Comparison of ENCODE assay signal across 28 cellular contexts in the genomic region with DNA sequence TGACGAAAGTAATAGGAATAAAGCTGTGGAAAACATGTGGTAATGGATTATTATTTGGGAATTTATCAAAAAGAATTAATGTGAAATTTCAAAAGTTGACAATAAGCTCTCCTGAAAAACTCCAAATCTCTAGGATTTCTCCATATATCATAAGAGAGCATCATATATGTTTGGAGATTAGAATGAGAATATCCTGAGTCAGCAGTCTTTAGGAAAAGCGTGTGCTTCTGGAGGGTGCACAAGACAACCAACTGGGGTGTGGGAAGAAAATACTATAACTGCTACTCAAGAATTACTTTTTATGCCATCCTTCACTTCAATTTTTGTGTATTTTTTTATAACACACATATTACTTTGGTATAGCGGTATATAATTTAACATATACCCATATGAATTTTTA.
"Had no signal": no experiment of that assay in that cellular context is flagged by ENCODE, and none has a peak within 500 bp of the region (broad histone marks: within the 10 kb centered on the region; RNA-seq: fewer than 3 reads in every experiment).

No MANE protein-coding gene starts in this region.

- H3K4me2 ChIP-seq: hepatocyte had no signal

- H3K27ac Mint-ChIP-seq: progenitor cell of endocrine pancreas; stimulated activated naive B cell treated with anti-CD40 and anti-IgM and Interleukin-4, amounts not matched to agents 10 μg/mL and 1 μg/mL and 100 μg/mL, for 72 hours had no signal

- H3K9me3 Mint-ChIP-seq: endodermal cell; memory B cell; natural killer cell treated with Interleukin-12 subunit alpha and Interleukin-12 subunit beta and Interleukin-15 and Interleukin-18, amount 100 ng/mL, for 72 hours; neural crest cell; stimulated activated naive B cell treated with anti-CD40 and anti-IgM and Interleukin-4, amounts not matched to agents 10 μg/mL and 1 μg/mL and 100 μg/mL, for 72 hours; stimulated activated naive CD8-positive, alpha-beta T cell treated with anti-CD3 and anti-CD28 coated beads, Interleukin-15, Interleukin-2, amounts not matched to agents 100 ng/mL and 50 ng/mL, for 24 hours had no signal

- H3K27me3 ChIP-seq: dorsolateral prefrontal cortex, gastroesophageal sphincter, heart left ventricle, hepatocyte, neutrophil, pancreas, right atrium auricular region, sigmoid colon, spleen, tibial nerve, upper lobe of left lung had no signal

- ATAC-seq: esophagus mucosa; gastroesophageal sphincter; heart left ventricle; left lobe of liver; natural killer cell treated with Interleukin-12 subunit alpha and Interleukin-12 subunit beta and Interleukin-15 and Interleukin-18, amount 100 ng/mL, for 72 hours; pancreas; stimulated activated naive B cell treated with anti-CD40 and anti-IgM and Interleukin-4, amounts not matched to agents 10 μg/mL and 1 μg/mL and 100 μg/mL, for 72 hours had no signal

- H3K4me3 ChIP-seq: dorsolateral prefrontal cortex, gastroesophageal sphincter, heart left ventricle, hepatocyte, lung, pancreas, right atrium auricular region, sigmoid colon, spleen, thoracic aorta, tibial nerve, upper lobe of left lung had no signal

- H3K27me3 Mint-ChIP-seq: memory B cell; natural killer cell treated with Interleukin-12 subunit alpha and Interleukin-12 subunit beta and Interleukin-15 and Interleukin-18, amount 100 ng/mL, for 72 hours; progenitor cell of endocrine pancreas; stimulated activated naive B cell treated with anti-CD40 and anti-IgM and Interleukin-4, amounts not matched to agents 10 μg/mL and 1 μg/mL and 100 μg/mL, for 72 hours; stimulated activated naive CD8-positive, alpha-beta T cell treated with anti-CD3 and anti-CD28 coated beads, Interleukin-15, Interleukin-2, amounts not matched to agents 100 ng/mL and 50 ng/mL, for 24 hours had no signal

- H2AFZ ChIP-seq: hepatocyte had no signal

- H3K4me1 Mint-ChIP-seq: neural crest cell had no signal

- DNase-seq: dorsolateral prefrontal cortex; effector CD4-positive, alpha-beta T cell; endodermal cell; foreskin fibroblast; heart left ventricle; kidney; pancreas; sigmoid colon; spleen; stimulated activated CD4-positive, alpha-beta T cell treated with anti-CD3 and anti-CD28 coated beads, Interleukin-4, amount 100 ng/mL, for 4 hours; stimulated activated naive B cell treated with anti-CD40 and anti-IgM and Interleukin-4, amounts not matched to agents 10 μg/mL and 1 μg/mL and 100 μg/mL, for 72 hours; upper lobe of left lung had no signal

- H3K9me3 ChIP-seq: gastroesophageal sphincter, heart left ventricle, neutrophil, pancreas, right atrium auricular region, sigmoid colon, spleen, thoracic aorta, tibial nerve, upper lobe of left lung had no signal

- FAIRE-seq: colon, kidney, pancreas, urothelium cell line had no signal

- H3K27ac ChIP-seq: gastroesophageal sphincter, hepatocyte, neutrophil, right atrium auricular region, sigmoid colon, spleen, thoracic aorta had no signal

- H3K4me3 Mint-ChIP-seq: endodermal cell; memory B cell; natural killer cell treated with Interleukin-12 subunit alpha and Interleukin-12 subunit beta and Interleukin-15 and Interleukin-18, amount 100 ng/mL, for 72 hours; neural crest cell; stimulated activated naive B cell treated with anti-CD40 and anti-IgM and Interleukin-4, amounts not matched to agents 10 μg/mL and 1 μg/mL and 100 μg/mL, for 72 hours; stimulated activated naive CD8-positive, alpha-beta T cell treated with anti-CD3 and anti-CD28 coated beads, Interleukin-15, Interleukin-2, amounts not matched to agents 100 ng/mL and 50 ng/mL, for 24 hours had no signal
